Comparison of ENCODE assay signal across 8 cellular contexts in the genomic region with DNA sequence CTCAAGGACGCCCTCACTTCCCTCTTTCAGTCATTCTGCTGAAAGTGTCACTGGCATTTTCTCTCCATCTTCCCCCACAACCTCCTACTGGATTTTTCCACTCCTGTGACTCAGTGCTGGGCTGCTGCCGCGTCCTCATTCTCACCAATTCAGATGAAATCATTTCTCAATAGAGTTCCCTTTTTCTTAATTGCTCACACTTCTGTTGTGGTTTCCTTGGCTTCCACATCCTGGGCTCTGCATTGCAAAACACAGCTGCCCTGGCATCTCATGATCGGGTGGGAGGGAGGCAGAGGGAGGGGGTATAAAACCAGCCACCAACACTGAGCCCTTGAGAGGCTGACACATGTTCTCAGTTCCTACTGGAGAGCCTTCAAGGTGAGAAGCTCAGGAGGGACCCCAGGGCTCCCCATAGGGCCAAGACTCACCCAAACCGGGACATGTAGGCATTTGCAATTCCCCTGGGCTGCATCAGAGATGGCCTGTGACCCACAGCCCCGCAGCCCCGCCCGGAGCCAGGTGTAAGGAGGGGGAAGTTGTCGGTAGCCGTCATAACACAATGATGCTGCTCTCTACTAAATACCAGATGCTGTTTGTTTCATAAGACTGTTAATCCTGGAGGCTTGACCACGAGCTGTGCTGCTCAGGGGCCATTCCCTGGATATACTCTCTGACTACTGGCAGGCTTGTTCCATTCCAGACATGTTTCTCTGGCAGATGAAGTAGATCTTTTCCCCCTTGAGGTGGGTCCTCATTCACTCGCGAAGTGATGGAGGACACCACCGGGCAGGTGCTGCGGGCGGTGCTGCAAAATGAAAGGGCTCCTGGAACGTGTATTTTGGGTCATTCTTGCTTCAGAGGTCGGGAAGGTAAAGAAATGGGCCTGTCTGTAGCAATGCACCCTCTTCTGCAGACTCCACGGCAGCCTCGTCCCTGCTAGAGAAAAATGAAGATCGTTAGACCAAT.
DNase-seq lines count a peak whose midpoint lies in the region; ATAC-seq lines count a peak whose summit lies in the region.

No MANE protein-coding gene starts in this region.

- no peaks in the 10 kb centered on the region for H3K9me3 Mint-ChIP-seq in T-cell
- H3K9me3 Mint-ChIP-seq in activated naive CD8-positive, alpha-beta T cell treated with anti-CD3 and anti-CD28 coated beads, Interleukin-2, amount 50 U/mL, for 24 hours, result peaks cover 4% of the 10 kb centered on the region
- peaks cover 0 to 3% (median 0%) of the 10 kb centered on the region in 6 donors for H3K9me3 Mint-ChIP-seq in immature natural killer cell

- CTCF ChIA-PET in T-cell (lab: Charles Lee), result interaction anchor here (1.1 to 2.8 kb wide), 5 partner anchors 17 to 54 kb away, joined by 3 to 16 read pairs (median 11); no protein-coding TSS in a partner anchor

- H3K27ac Mint-ChIP-seq in T-cell (peak overlapping the region; percentile 88 to 91), immature natural killer cell (peak overlapping the region; percentile 90 to 100 (median 95))
- H3K27ac Mint-ChIP-seq in activated naive CD8-positive, alpha-beta T cell treated with anti-CD3 and anti-CD28 coated beads, Interleukin-2, amount 50 U/mL, for 24 hours, result peak overlapping the region; percentile 99

- H3K4me1 Mint-ChIP-seq in T-cell (peaks cover 72 to 81% (median 77%) of the 10 kb centered on the region in 3 donors), immature natural killer cell (peaks cover 86 to 88% of the 10 kb centered on the region in 2 donors)
- H3K4me1 Mint-ChIP-seq in activated naive CD8-positive, alpha-beta T cell treated with anti-CD3 and anti-CD28 coated beads, Interleukin-2, amount 50 U/mL, for 24 hours, result peaks cover 70% of the 10 kb centered on the region

- POLR2A ChIA-PET in T-cell (lab: Charles Lee), result interaction anchor here (0.7 to 7.2 kb wide), 3 partner anchors 16 to 54 kb away, joined by 3 to 62 read pairs (median 17); no protein-coding TSS in a partner anchor

- DNase-seq in T-cell (peak; percentile 46 to 82 (median 70)), immature natural killer cell (peak; percentile 85 to 87 (median 87)), NCI-H2171 treated with DMSO at 0.1 percent for 48 hours (lab: John Stamatoyannopoulos, UW) (no peak), DMS79 (lab: John Stamatoyannopoulos, UW) (no peak)
- DNase-seq in activated naive CD8-positive, alpha-beta T cell treated with anti-CD3 and anti-CD28 coated beads, Interleukin-2, amount 50 U/mL, for 24 hours, result peak; percentile 79
- peak; percentile 88 for DNase-seq in stimulated activated CD4-positive, alpha-beta T cell treated with anti-CD3 and anti-CD28 coated beads, Interleukin-4, amount 100 ng/mL, for 24 hours

- H3K27me3 Mint-ChIP-seq in T-cell, result no peaks in the 10 kb centered on the region
- no peaks in the 10 kb centered on the region for H3K27me3 Mint-ChIP-seq in activated naive CD8-positive, alpha-beta T cell treated with anti-CD3 and anti-CD28 coated beads, Interleukin-2, amount 50 U/mL, for 24 hours
- H3K27me3 Mint-ChIP-seq in immature natural killer cell (ENCODE audit: low read depth in 3 of 3), result peaks cover 21 to 42% (median 31%) of the 10 kb centered on the region in 3 donors

- ATAC-seq in GM18873 (IDR thresholded peaks at IDR 0.05; ENCODE audit: low FRiP score, unreplicated experiment), result peak; percentile 42
- ATAC-seq in HG03095 (IDR thresholded peaks at IDR 0.05; ENCODE audit: unreplicated experiment), result peak; percentile 46
- ATAC-seq in T-cell (replicated peaks in 1 of 4), result peak; percentile 70 to 74 (median 72)
- ATAC-seq in activated naive CD8-positive, alpha-beta T cell treated with anti-CD3 and anti-CD28 coated beads, Interleukin-2, amount 50 U/mL, for 24 hours, result peak; percentile 87

- H3K36me3 Mint-ChIP-seq in T-cell (peaks cover 33% of the 10 kb centered on the region), immature natural killer cell (peaks cover 41 to 65% (median 41%) of the 10 kb centered on the region in 3 donors)
- peaks cover 64% of the 10 kb centered on the region for H3K36me3 Mint-ChIP-seq in activated naive CD8-positive, alpha-beta T cell treated with anti-CD3 and anti-CD28 coated beads, Interleukin-2, amount 50 U/mL, for 24 hours (ENCODE audit: low read depth)

- H3K4me3 Mint-ChIP-seq in T-cell (peak overlapping the region; percentile 37 to 80 (median 58)), immature natural killer cell (peak overlapping the region; percentile 63 to 88 (median 84))
- peak overlapping the region; percentile 80 for H3K4me3 Mint-ChIP-seq in activated naive CD8-positive, alpha-beta T cell treated with anti-CD3 and anti-CD28 coated beads, Interleukin-2, amount 50 U/mL, for 24 hours

Comparison
In these comparisons a context has a peak if more than half of its experiments do, and no peak if none do; other contexts are left out.
1. DNase-seq: peak in T-cell (34 of 34), activated naive CD8-positive, alpha-beta T cell treated with anti-CD3 and anti-CD28 coated beads, Interleukin-2, amount 50 U/mL, for 24 hours (single experiment), immature natural killer cell (3 of 3) and stimulated activated CD4-positive, alpha-beta T cell treated with anti-CD3 and anti-CD28 coated beads, Interleukin-4, amount 100 ng/mL, for 24 hours (single experiment); none in NCI-H2171 treated with DMSO at 0.1 percent for 48 hours (single experiment) and DMS79 (single experiment).
2. Peak in every context shown above with its lines, with median percentiles within 50 percentile points of each other: ATAC-seq, H3K27ac Mint-ChIP-seq and H3K4me3 Mint-ChIP-seq.